In genomic region chr2:159712929-159713575, GRCh38 we compare ENCODE assay signal across 1 cellular context.
TF ChIP-seq lines count a peak whose summit lies in the region.

No MANE protein-coding gene starts in this region.

TF ChIP-seq in HepG2, 621 proteins besides CTCF, POLR2A, EP300 and RAD21 (continued from another document and continues in another):
- no peak for TF ChIP-seq STAT6 (CRISPR knock-in tag; IDR thresholded peaks at IDR 0.05; ENCODE audit: borderline replicate concordance)
- no peak for TF ChIP-seq KIAA2018 (CRISPR knock-in tag; IDR thresholded peaks at IDR 0.05; ENCODE audit: borderline replicate concordance)
- no peak for TF ChIP-seq ZNF263 (CRISPR knock-in tag; IDR thresholded peaks at IDR 0.05)
- no peak for TF ChIP-seq ZNF724P (CRISPR knock-in tag; IDR thresholded peaks at IDR 0.05; ENCODE audit: borderline replicate concordance)
- no peak for TF ChIP-seq ZNF747 (CRISPR knock-in tag; IDR thresholded peaks at IDR 0.05; ENCODE audit: borderline replicate concordance)
- no peak for TF ChIP-seq ZNF331 (CRISPR knock-in tag; IDR thresholded peaks at IDR 0.05)
- peak; percentile 45; the same call in 1 of the 2 replicates for TF ChIP-seq NAIF1 (CRISPR knock-in tag; IDR thresholded peaks at IDR 0.05; ENCODE audit: borderline replicate concordance)
- no peak for TF ChIP-seq MXD3 (CRISPR knock-in tag; IDR thresholded peaks at IDR 0.05)
- TF ChIP-seq TCF12 (IDR thresholded peaks at IDR 0.05), result no peak
- TF ChIP-seq TCF12 (CRISPR knock-in tag; IDR thresholded peaks at IDR 0.05), result no peak
- no peak for TF ChIP-seq CBX2 (IDR thresholded peaks at IDR 0.05; ENCODE audit: low read depth, low read length)
- TF ChIP-seq CBX2 (CRISPR knock-in tag; IDR thresholded peaks at IDR 0.05; ENCODE audit: low read depth), result no peak
- TF ChIP-seq ZNF33A (CRISPR knock-in tag; IDR thresholded peaks at IDR 0.05; ENCODE audit: borderline replicate concordance), result no peak; the same call in 1 of the 2 replicates
- TF ChIP-seq ZBTB49 (CRISPR knock-in tag; IDR thresholded peaks at IDR 0.05; ENCODE audit: borderline replicate concordance), result no peak
- TF ChIP-seq ONECUT2 (CRISPR knock-in tag; IDR thresholded peaks at IDR 0.05), result no peak
- TF ChIP-seq ATF4 (CRISPR knock-in tag; IDR thresholded peaks at IDR 0.05), result no peak
- TF ChIP-seq ZNF563 (CRISPR knock-in tag; IDR thresholded peaks at IDR 0.05), result 0 out of 2 replicates have a peak, but pooled peaks have one; percentile 18
- 0 out of 2 replicates have a peak, but pooled peaks have one; percentile 20 for TF ChIP-seq CREB1 (IDR thresholded peaks at IDR 0.05)
- TF ChIP-seq CREB1 (CRISPR knock-in tag; IDR thresholded peaks at IDR 0.05), result no peak
- TF ChIP-seq ZSCAN5A (CRISPR knock-in tag; IDR thresholded peaks at IDR 0.05; ENCODE audit: borderline replicate concordance), result no peak
- TF ChIP-seq ZNF512 (CRISPR knock-in tag; IDR thresholded peaks at IDR 0.05), result no peak
- TF ChIP-seq MNT (IDR thresholded peaks at IDR 0.05), result no peak
- no peak for TF ChIP-seq PHF20 (CRISPR knock-in tag; IDR thresholded peaks at IDR 0.05)
- TF ChIP-seq SP1 (IDR thresholded peaks at IDR 0.05), result no peak
- no peak for TF ChIP-seq SP1 (CRISPR knock-in tag; IDR thresholded peaks at IDR 0.05)
- TF ChIP-seq ZNF784 (CRISPR knock-in tag; IDR thresholded peaks at IDR 0.05; ENCODE audit: borderline replicate concordance), result no peak
- no peak for TF ChIP-seq SIX4 (CRISPR knock-in tag; IDR thresholded peaks at IDR 0.05)
- TF ChIP-seq ZMYM2 (CRISPR knock-in tag; IDR thresholded peaks at IDR 0.05), result no peak
- TF ChIP-seq ZNF639 (CRISPR knock-in tag; conservative IDR thresholded peaks at IDR 0.05), result no peak
- no peak for TF ChIP-seq XRCC5 (optimal IDR thresholded peaks at IDR 0.05; ENCODE audit: low read length)
